Comparison of ENCODE assay signal across 25 cellular contexts in genomic region chr6:65110031-65110430, GRCh38.
"Had no signal": no experiment of that assay in that cellular context is flagged by ENCODE, and none has a peak within 500 bp of the region (broad histone marks: within the 10 kb centered on the region; RNA-seq: fewer than 3 reads in every experiment).

No MANE protein-coding gene starts in this region.

- H3K4me1 ChIP-seq: colonic mucosa, parathyroid adenoma, psoas muscle, right atrium auricular region, suprapubic skin, tibial nerve had no signal

- H3K27ac ChIP-seq: colonic mucosa, parathyroid adenoma, psoas muscle, right atrium auricular region, suprapubic skin, tibial nerve, VCaP had no signal

- H3K27me3 ChIP-seq: colonic mucosa, right atrium auricular region, suprapubic skin, tibial nerve had no signal

- H3K4me3 Mint-ChIP-seq: activated T-cell treated with anti-CD3 and anti-CD28 coated beads, Interleukin-2, amount 50 U/mL, for 72 hours; central memory CD8-positive, alpha-beta T cell; naive thymus-derived CD8-positive, alpha-beta T cell; neural crest cell; T-helper 1 cell treated with Interleukin-12 subunit alpha and Interleukin-12 subunit beta and Interleukin-4 antibody, amounts not matched to agents 30 μg/mL and 1 μg/mL, for 36 hours had no signal

- H3K27ac Mint-ChIP-seq: activated naive CD4-positive, alpha-beta T cell treated with anti-CD3 and anti-CD28 coated beads, Interleukin-2, amount 50 U/mL, for 72 hours; activated T-cell treated with anti-CD3 and anti-CD28 coated beads, Interleukin-2, amount 50 U/mL, for 72 hours; naive thymus-derived CD8-positive, alpha-beta T cell; T-helper 1 cell treated with Interleukin-12 subunit alpha and Interleukin-12 subunit beta and Interleukin-4 antibody, amounts not matched to agents 30 μg/mL and 1 μg/mL, for 36 hours had no signal

- H3K36me3 Mint-ChIP-seq: activated naive CD4-positive, alpha-beta T cell treated with anti-CD3 and anti-CD28 coated beads, Interleukin-2, amount 50 U/mL, for 72 hours; naive thymus-derived CD8-positive, alpha-beta T cell had no signal

- H3K4me3 ChIP-seq: colonic mucosa, psoas muscle, right atrium auricular region, suprapubic skin, tibial nerve had no signal

- H3K9me3 Mint-ChIP-seq: central memory CD8-positive, alpha-beta T cell; neural crest cell had no signal

- ATAC-seq: activated naive CD4-positive, alpha-beta T cell treated with anti-CD3 and anti-CD28 coated beads, Interleukin-2, amount 50 U/mL, for 72 hours; activated T-cell treated with anti-CD3 and anti-CD28 coated beads, Interleukin-2, amount 50 U/mL, for 72 hours; left colon; naive thymus-derived CD8-positive, alpha-beta T cell; psoas muscle had no signal

- H3K4me1 Mint-ChIP-seq: central memory CD8-positive, alpha-beta T cell; naive thymus-derived CD8-positive, alpha-beta T cell; neural crest cell had no signal

- DNase-seq: activated CD4-positive, alpha-beta T cell treated with anti-CD3 and anti-CD28 coated beads for 4 hours; activated CD4-positive, alpha-beta T cell treated with anti-CD3 and anti-CD28 coated beads, Interleukin-2, amount 50 U/mL, for 4 hours; activated naive CD4-positive, alpha-beta T cell; activated T-cell treated with anti-CD3 and anti-CD28 coated beads for 4 hours; activated T-cell treated with anti-CD3 and anti-CD28 coated beads, Interleukin-2, amount 50 U/mL, for 72 hours; anterior cingulate cortex; colonic mucosa; effector CD8-positive, alpha-beta T cell; islet precursor cell; left colon; naive thymus-derived CD8-positive, alpha-beta T cell; nucleus accumbens; psoas muscle; stimulated activated naive CD4-positive, alpha-beta T cell; SW 1271; T-helper 9 cell had no signal

- H3K27me3 Mint-ChIP-seq: central memory CD8-positive, alpha-beta T cell; naive thymus-derived CD8-positive, alpha-beta T cell had no signal
